9 cellular contexts compared by ENCODE assay signal in genomic region chr22:37639771-37640590, GRCh38. TPM values are rescaled to one million over a fixed set of nuclear protein-coding genes. Genes with fewer than 3 reads are reported as not detected.
DNase-seq lines count a peak whose midpoint lies in the region; ATAC-seq, FAIRE-seq and TF ChIP-seq lines count a peak whose summit lies in the region.
"Had no signal": no experiment of that assay in that cellular context is flagged by ENCODE, and none has a peak within 500 bp of the region (broad histone marks: within the 10 kb centered on the region; RNA-seq: fewer than 3 reads in every experiment).

No MANE protein-coding gene starts in this region.

- ATAC-seq in natural killer cell (peak in 1 of 3 donors; percentile 8), GM19324 (IDR thresholded peaks at IDR 0.05; ENCODE audit: low FRiP score, unreplicated experiment) (no peak), HG03442 (IDR thresholded peaks at IDR 0.05; ENCODE audit: unreplicated experiment) (no peak)

- H3K27ac Mint-ChIP-seq in natural killer cell = peak overlapping the region; percentile 86 to 99

- H3K4me1 Mint-ChIP-seq in natural killer cell = peaks cover 42 to 80% of the 10 kb centered on the region in 2 donors

- H3K27me3 ChIP-seq in effector memory CD4-positive, alpha-beta T cell (replicated peaks; ENCODE audit: control insufficient read depth, insufficient read depth, low read length, poor library complexity, severe bottlenecking) = no peaks in the 10 kb centered on the region

- no peak for TF ChIP-seq CTCF in natural killer cell (IDR thresholded peaks at IDR 0.05)

- H3K4me3 Mint-ChIP-seq in natural killer cell = peak overlapping the region; percentile 98

- peak; percentile 77 for FAIRE-seq in GM18507 (lab: Jason Lieb, UNC)
- FAIRE-seq: TTC549 had no signal

- no peaks in the 10 kb centered on the region for H3K36me3 Mint-ChIP-seq in natural killer cell

- H3K27me3 Mint-ChIP-seq in natural killer cell (ENCODE audit: low read depth in 2 of 2) = no peaks in the 10 kb centered on the region

- peaks cover 83% of the 10 kb centered on the region for H3K4me1 ChIP-seq in effector memory CD4-positive, alpha-beta T cell (ENCODE audit: control insufficient read depth, insufficient read depth, low read length, poor library complexity, severe bottlenecking)

- DNase-seq in GM18507 (ENCODE audit: extremely low spot score, insufficient read length, low read depth) (no peak), OCI-M1 (lab: John Stamatoyannopoulos, UW) (peak; percentile 42), natural killer cell (no peak), epidermal melanocyte (ENCODE audit: insufficient read length, low spot score) (no peak), cortex of kidney (lab: John Stamatoyannopoulos, UW) (no peak)
- DNase-seq in effector memory CD4-positive, alpha-beta T cell = no peak

- intact Hi-C loops in natural killer cell (cut with micrococcal nuclease) = loop anchor here (2.0 to 10.0 kb wide), 3 partner anchors 17 to 205 kb away; partner anchors contain the start of genes ANKRD54, EIF3L and NOL12

- H3K4me3 ChIP-seq in effector memory CD4-positive, alpha-beta T cell (ENCODE audit: insufficient read depth, low read depth, low read length, poor library complexity, severe bottlenecking) = peak overlapping the region; percentile 77

- H3K27ac ChIP-seq in effector memory CD4-positive, alpha-beta T cell (ENCODE audit: insufficient read depth, low read length, poor library complexity, severe bottlenecking) = peak overlapping the region; percentile 78

- H3K9me3 ChIP-seq in effector memory CD4-positive, alpha-beta T cell (ENCODE audit: control insufficient read depth, low read length) = no peaks in the 10 kb centered on the region

- no peaks in the 10 kb centered on the region for H3K9me3 Mint-ChIP-seq in natural killer cell

- H3K36me3 ChIP-seq in effector memory CD4-positive, alpha-beta T cell (ENCODE audit: control insufficient read depth, insufficient read depth, low read length) = peaks cover 37% of the 10 kb centered on the region

RNA-seq across cellular contexts. Expression of gene SH3BP1, which starts 0.5 kb away (rescaled TPM):
- total RNA-seq in natural killer cell = 100 to 1,000 TPM; 163 to 189 (median 163) TPM

RNA-seq across cellular contexts. Expression of gene PDXP, which starts 18.5 kb away (rescaled TPM):
- total RNA-seq in natural killer cell = 10 to 100 TPM in 2 of 3 donors, 1 to 10 TPM in 1; 8.3 to 14.2 (median 13.4) TPM

RNA-seq across cellular contexts. Expression of gene GGA1, which starts 31.3 kb away (rescaled TPM):
- total RNA-seq in natural killer cell = 10 to 100 TPM; 69.3 to 87.8 (median 80.2) TPM

RNA-seq across cellular contexts. Expression of gene LGALS1, which starts 35.5 kb away (rescaled TPM):
- 100 to 1,000 TPM; 195 to 218 (median 214) TPM for total RNA-seq in natural killer cell

RNA-seq across cellular contexts. Expression of gene NOL12, which starts 46.2 kb away (rescaled TPM):
- 10 to 100 TPM; 28.0 to 45.1 (median 39.0) TPM for total RNA-seq in natural killer cell
